Comparison of ENCODE assay signal across 20 cellular contexts in genomic region chr6:53035549-53036213, GRCh38. TPM values are rescaled to one million over a fixed set of nuclear protein-coding genes. Genes with fewer than 3 reads are reported as not detected.
A peak's percentile ranks its signal among the peaks of the same experiment; 100 is the strongest.
DNase-seq lines count a peak whose midpoint lies in the region; ATAC-seq and TF ChIP-seq lines count a peak whose summit lies in the region.
"Had no signal": no experiment of that assay in that cellular context is flagged by ENCODE, and none has a peak within 500 bp of the region (broad histone marks: within the 10 kb centered on the region; RNA-seq: fewer than 3 reads in every experiment).

No MANE protein-coding gene starts in this region.

- H3K9me3 Mint-ChIP-seq in nephron, result no peaks in the 10 kb centered on the region
- H3K9me3 Mint-ChIP-seq in Calu3 (ENCODE audit: low read depth, unreplicated experiment), result no peaks in the 10 kb centered on the region
- no peaks in the 10 kb centered on the region for H3K9me3 Mint-ChIP-seq in activated CD4-positive, alpha-beta memory T cell treated with anti-CD3 and anti-CD28 coated beads for 36 hours
- H3K9me3 Mint-ChIP-seq in immature natural killer cell, result no peaks in the 10 kb centered on the region
- H3K9me3 Mint-ChIP-seq: activated naive CD4-positive, alpha-beta T cell treated with anti-CD3 and anti-CD28 coated beads, Interleukin-2, amount 50 U/mL, for 24 hours; activated T-cell treated with anti-CD3 and anti-CD28 coated beads, Interleukin-2, amount 50 U/mL, for 4 hours; H9; T-helper 2 cell treated with Interferon-gamma antibody and Interleukin-4, amounts not matched to agents 5 μg/mL and 100 μg/mL, for 36 hours had no signal

- H3K9me3 ChIP-seq in adrenal gland (replicated peaks in 1 of 3), result no peaks in the 10 kb centered on the region
- H3K9me3 ChIP-seq: breast epithelium, upper lobe of left lung had no signal

- H3K36me3 Mint-ChIP-seq in nephron (ENCODE audit: low read depth) (peaks cover 76% of the 10 kb centered on the region), Calu3 (ENCODE audit: insufficient read depth, unreplicated experiment) (no peaks in the 10 kb centered on the region), immature natural killer cell (peaks cover 41 to 57% (median 43%) of the 10 kb centered on the region in 3 donors)
- H3K36me3 Mint-ChIP-seq in activated CD4-positive, alpha-beta memory T cell treated with anti-CD3 and anti-CD28 coated beads for 36 hours, result peaks cover 38% of the 10 kb centered on the region

- no peak for ATAC-seq in GM21360 (IDR thresholded peaks at IDR 0.05; ENCODE audit: unreplicated experiment)
- ATAC-seq: activated T-cell treated with anti-CD3 and anti-CD28 coated beads, Interleukin-2, amount 50 U/mL, for 4 hours; PC-3 had no signal

- peaks cover 0 to 56% of the 10 kb centered on the region in 2 donors for H3K36me3 ChIP-seq in adrenal gland (replicated peaks in 1 of 2)

- H3K27ac Mint-ChIP-seq in nephron, result peak overlapping the region in 2 of 3 experiments; percentile 37 to 97
- no peak overlapping the region for H3K27ac Mint-ChIP-seq in Calu3 (ENCODE audit: unreplicated experiment)
- H3K27ac Mint-ChIP-seq in activated CD4-positive, alpha-beta memory T cell treated with anti-CD3 and anti-CD28 coated beads for 36 hours, result no peak overlapping the region
- no peak overlapping the region for H3K27ac Mint-ChIP-seq in immature natural killer cell
- H3K27ac Mint-ChIP-seq: activated naive CD4-positive, alpha-beta T cell treated with anti-CD3 and anti-CD28 coated beads, Interleukin-2, amount 50 U/mL, for 24 hours; progenitor cell of endocrine pancreas; T-helper 2 cell treated with Interferon-gamma antibody and Interleukin-4, amounts not matched to agents 5 μg/mL and 100 μg/mL, for 36 hours had no signal

- peak; percentile 18 for DNase-seq in AG08396 (ENCODE audit: low spot score)
- peak; percentile 38 to 73 (median 66) for DNase-seq in adrenal gland
- DNase-seq in fibroblast of pulmonary artery (ENCODE audit: low read depth), result peak; percentile 40
- DNase-seq in Calu3, result no peak
- no peak for DNase-seq in activated CD4-positive, alpha-beta memory T cell treated with anti-CD3 and anti-CD28 coated beads for 36 hours
- no peak for DNase-seq in immature natural killer cell
- DNase-seq: activated CD4-positive, alpha-beta T cell treated with anti-CD3 and anti-CD28 coated beads for 48 hours; activated T-cell treated with anti-CD3 and anti-CD28 coated beads, Interleukin-2, amount 50 U/mL, for 4 hours; DMS79 treated with DMSO at 0.1 percent for 48 hours; H9; NCI-H1105 treated with DMSO at 0.1 percent for 48 hours; NCI-H526; PC-3 had no signal

- no peaks in the 10 kb centered on the region for H3K27me3 ChIP-seq in adrenal gland
- H3K27me3 ChIP-seq: breast epithelium, upper lobe of left lung had no signal

- WGBS in adrenal gland, 4 donors, result 43 to 48% (median 45%) methylated on average over 8 of the region's 8 CpGs

- peak overlapping the region in 4 of 5 donors; percentile 20 to 72 (median 60) for H3K27ac ChIP-seq in adrenal gland
- H3K27ac ChIP-seq: breast epithelium, upper lobe of left lung had no signal

- H3K4me1 ChIP-seq in adrenal gland (replicated peaks in 1 of 2), result peaks cover 13 to 48% of the 10 kb centered on the region in 2 donors
- H3K4me1 ChIP-seq: breast epithelium, upper lobe of left lung had no signal

- intact Hi-C loops in adrenal gland (cut with DNase I) (no loop called here), Calu3 (cut with micrococcal nuclease; ENCODE audit: unreplicated experiment) (no loop called here)
- intact Hi-C loops in activated CD4-positive, alpha-beta memory T cell treated with anti-CD3 and anti-CD28 coated beads for 36 hours (cut with micrococcal nuclease), result no loop called here

- POLR2A ChIA-PET in activated CD4-positive, alpha-beta memory T cell treated with anti-CD3 and anti-CD28 coated beads for 36 hours (lab: Charles Lee), result no interaction called here

- BruUV-seq in Calu3 (replicated peaks; lab: Mats Ljungman, UMichigan), result no TSS peak

- TF ChIP-seq CTCF in adrenal gland (IDR thresholded peaks at IDR 0.05), result no peak
- no peak for TF ChIP-seq CTCF in fibroblast of pulmonary artery (IDR thresholded peaks at IDR 0.05; ENCODE audit: low read length, missing control alignments)
- no peak for TF ChIP-seq CTCF in nephron (IDR thresholded peaks at IDR 0.05; ENCODE audit: unreplicated experiment in 3 of 3)
- no peak for TF ChIP-seq CTCF in Calu3 (IDR thresholded peaks at IDR 0.05; ENCODE audit: unreplicated experiment)

- CTCF ChIA-PET in Calu3 (lab: Charles Lee), result no interaction called here
- CTCF ChIA-PET in activated CD4-positive, alpha-beta memory T cell treated with anti-CD3 and anti-CD28 coated beads for 36 hours (lab: Charles Lee), result no interaction called here

- H3K4me3 ChIP-seq in adrenal gland, result no peak overlapping the region
- H3K4me3 ChIP-seq in fibroblast of pulmonary artery (replicated peaks; ENCODE audit: low read depth, low read length), result no peak overlapping the region
- H3K4me3 ChIP-seq: breast epithelium, upper lobe of left lung had no signal

- peaks cover 27% of the 10 kb centered on the region for H3K4me1 Mint-ChIP-seq in nephron
- H3K4me1 Mint-ChIP-seq in Calu3 (ENCODE audit: low read depth, unreplicated experiment), result no peaks in the 10 kb centered on the region
- H3K4me1 Mint-ChIP-seq in activated CD4-positive, alpha-beta memory T cell treated with anti-CD3 and anti-CD28 coated beads for 36 hours (ENCODE audit: low read depth), result no peaks in the 10 kb centered on the region
- peaks cover 0 to 2% of the 10 kb centered on the region in 2 donors for H3K4me1 Mint-ChIP-seq in immature natural killer cell
- H3K4me1 Mint-ChIP-seq: activated naive CD4-positive, alpha-beta T cell treated with anti-CD3 and anti-CD28 coated beads, Interleukin-2, amount 50 U/mL, for 24 hours; H9 had no signal

- TF ChIP-seq POLR2A in adrenal gland (IDR thresholded peaks at IDR 0.05), result no peak

- H3K27me3 Mint-ChIP-seq in nephron (ENCODE audit: low read depth) (no peaks in the 10 kb centered on the region), Calu3 (ENCODE audit: unreplicated experiment) (no peaks in the 10 kb centered on the region), immature natural killer cell (ENCODE audit: low read depth in 3 of 3) (no peaks in the 10 kb centered on the region)
- H3K27me3 Mint-ChIP-seq in activated CD4-positive, alpha-beta memory T cell treated with anti-CD3 and anti-CD28 coated beads for 36 hours, result no peaks in the 10 kb centered on the region
- H3K27me3 Mint-ChIP-seq: activated naive CD4-positive, alpha-beta T cell treated with anti-CD3 and anti-CD28 coated beads, Interleukin-2, amount 50 U/mL, for 24 hours; progenitor cell of endocrine pancreas had no signal

- H3K4me3 Mint-ChIP-seq in nephron (no peak overlapping the region), Calu3 (ENCODE audit: low read depth, unreplicated experiment) (no peak overlapping the region), immature natural killer cell (no peak overlapping the region)
- H3K4me3 Mint-ChIP-seq in activated CD4-positive, alpha-beta memory T cell treated with anti-CD3 and anti-CD28 coated beads for 36 hours, result no peak overlapping the region
- H3K4me3 Mint-ChIP-seq: activated naive CD4-positive, alpha-beta T cell treated with anti-CD3 and anti-CD28 coated beads, Interleukin-2, amount 50 U/mL, for 24 hours; activated T-cell treated with anti-CD3 and anti-CD28 coated beads, Interleukin-2, amount 50 U/mL, for 4 hours; H9; T-helper 2 cell treated with Interferon-gamma antibody and Interleukin-4, amounts not matched to agents 5 μg/mL and 100 μg/mL, for 36 hours had no signal

RNA-seq across cellular contexts. Expression of gene CILK1, which starts 25.9 kb away (rescaled TPM):
- total RNA-seq in adrenal gland (10 to 100 TPM; 28.2 to 71.1 (median 47.4) TPM), Calu3 (2022) (4.1 and 4.7 TPM in 2 replicates)
- polyA plus RNA-seq in adrenal gland (10 to 100 TPM; 11.7 to 52.7 (median 12.1) TPM), immature natural killer cell (1 to 10 TPM; 3.2 to 8.4 (median 4.3) TPM)
- total RNA-seq in activated CD4-positive, alpha-beta memory T cell treated with anti-CD3 and anti-CD28 coated beads for 36 hours, result 1 to 10 TPM; 7.2 to 7.3 TPM

RNA-seq across cellular contexts. Expression of gene FBXO9, which starts 29.5 kb away (rescaled TPM):
- 100 to 1,000 TPM in 7 of 8 donors, 10 to 100 TPM in 1; 42.7 to 396 (median 163) TPM for total RNA-seq in adrenal gland
- 100 to 1,000 TPM in 1 of 3 donors, 10 to 100 TPM in 2; 60.1 to 176 (median 60.8) TPM for polyA plus RNA-seq in adrenal gland
- 91.2 and 94.5 TPM in 2 replicates for total RNA-seq in Calu3 (2022)
- total RNA-seq in activated CD4-positive, alpha-beta memory T cell treated with anti-CD3 and anti-CD28 coated beads for 36 hours, result 10 to 100 TPM; 54.1 to 55.6 TPM
- 10 to 100 TPM; 43.0 to 86.0 (median 59.6) TPM for polyA plus RNA-seq in immature natural killer cell

RNA-seq across cellular contexts. Expression of gene GSTA4, which starts 40.6 kb away (rescaled TPM):
- total RNA-seq in adrenal gland, result 100 to 1,000 TPM; 165 to 656 (median 343) TPM
- 1,000 to 10,000 TPM in 1 of 3 donors, 100 to 1,000 TPM in 2; 144 to 1,199 (median 302) TPM for polyA plus RNA-seq in adrenal gland
- 0.38 TPM in 1 of 2 replicates, not detected in the other for total RNA-seq in Calu3 (2022)
- total RNA-seq in activated CD4-positive, alpha-beta memory T cell treated with anti-CD3 and anti-CD28 coated beads for 36 hours, result 10 to 100 TPM; 18.5 to 22.3 TPM
- polyA plus RNA-seq in immature natural killer cell, result 1 to 10 TPM in 2 of 3 donors, not detected in 1; 5.3 to 6.4 TPM

Comparison
In these comparisons a context has a peak if more than half of its experiments do, and no peak if none do; other contexts are left out.
1. DNase-seq: peak in AG08396 (single experiment), adrenal gland (7 of 7) and fibroblast of pulmonary artery (single experiment); none in Calu3 (single experiment), activated CD4-positive, alpha-beta memory T cell treated with anti-CD3 and anti-CD28 coated beads for 36 hours (single experiment) and immature natural killer cell (0 of 3).
2. H3K27ac Mint-ChIP-seq: peak in nephron (2 of 3); none in Calu3 (single experiment), activated CD4-positive, alpha-beta memory T cell treated with anti-CD3 and anti-CD28 coated beads for 36 hours (single experiment) and immature natural killer cell (0 of 6).
3. RNA of gene GSTA4, which starts 40.6 kb away (total RNA-seq): 165 to 656 TPM in adrenal gland and 18.5 to 22.3 TPM in activated CD4-positive, alpha-beta memory T cell treated with anti-CD3 and anti-CD28 coated beads for 36 hours; 0.38 TPM in Calu3; every median in the first group is over 10 times any median in the second.